Comparison of ENCODE assay signal across 24 cellular contexts in the genomic region with DNA sequence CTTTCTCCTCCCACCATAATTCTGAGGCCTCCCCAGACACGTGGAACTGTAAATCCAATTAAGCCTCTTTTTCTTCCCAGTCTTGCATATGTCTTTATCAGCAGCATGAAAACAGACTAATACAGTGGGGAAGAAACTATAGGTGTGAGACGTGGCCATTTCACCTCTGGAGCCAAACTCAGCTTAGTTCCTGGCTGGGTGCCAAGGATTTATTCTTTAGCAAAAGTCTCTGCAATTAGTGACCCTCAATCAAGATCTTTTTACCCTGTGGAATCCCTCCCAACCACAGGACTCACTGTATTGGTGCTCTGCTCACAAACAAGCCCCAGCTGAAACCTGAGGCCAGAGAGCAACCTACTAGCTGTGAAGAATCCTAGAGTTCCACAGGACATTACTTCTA.
"Had no signal": no experiment of that assay in that cellular context is flagged by ENCODE, and none has a peak within 500 bp of the region (broad histone marks: within the 10 kb centered on the region; RNA-seq: fewer than 3 reads in every experiment).

No MANE protein-coding gene starts in this region.

- H3K36me3 ChIP-seq: esophagus squamous epithelium, heart right ventricle, left lung, ovary, sigmoid colon, stomach, thyroid gland, vagina had no signal

- H3K4me1 ChIP-seq: psoas muscle, vagina had no signal

- DNase-seq: dermis blood vessel endothelial cell; effector memory CD4-positive, alpha-beta T cell; erythroblast; esophagus squamous epithelium; foreskin melanocyte; glutamatergic neuron; heart right ventricle; hippocampal formation; left cardiac atrium; left lung; natural killer cell; occipital lobe; ovary; posterior cingulate gyrus; psoas muscle; right cardiac atrium; sigmoid colon; stimulated activated CD4-positive, alpha-beta T cell treated with anti-CD3 and anti-CD28 coated beads, Interleukin-2, amount 100 ng/mL, for 24 hours; stimulated activated CD4-positive, alpha-beta T cell treated with anti-CD3 and anti-CD28 coated beads, Interleukin-4, amount 100 ng/mL, for 24 hours; stimulated activated naive CD4-positive, alpha-beta T cell treated with Interleukin-2 at 50 U/mL for 16 hours; stomach; thyroid gland; trophoblast cell had no signal

- H3K27me3 ChIP-seq: ovary, sigmoid colon, thyroid gland, vagina had no signal

- H3K4me3 ChIP-seq: esophagus squamous epithelium, heart right ventricle, left lung, ovary, psoas muscle, sigmoid colon, stomach, thyroid gland, vagina had no signal

- H3K27ac ChIP-seq: esophagus squamous epithelium, heart right ventricle, left lung, ovary, psoas muscle, sigmoid colon, stomach, thyroid gland, vagina had no signal

- H3K9me3 ChIP-seq: esophagus squamous epithelium, ovary, psoas muscle, thyroid gland, vagina had no signal
